ENCODE assay signal across 1 cellular context in genomic region chr13:39875111-39875510, GRCh38.
TF ChIP-seq lines count a peak whose summit lies in the region.

No MANE protein-coding gene starts in this region.

TF ChIP-seq in H1, 55 proteins besides CTCF, POLR2A, EP300 and RAD21 (continued from another document):
- no peak for TF ChIP-seq CHD7 (IDR thresholded peaks at IDR 0.05; ENCODE audit: insufficient replicate concordance, low read length)
- no peak for TF ChIP-seq JUND (IDR thresholded peaks at IDR 0.05; ENCODE audit: low read length)
- TF ChIP-seq NANOG (IDR thresholded peaks at IDR 0.05; ENCODE audit: insufficient read depth, low read depth, low read length, poor library complexity, severe bottlenecking), result no peak
- no peak for TF ChIP-seq RBBP5 (IDR thresholded peaks at IDR 0.05; ENCODE audit: borderline replicate concordance, low read depth, low read length)
- TF ChIP-seq TAF7 (optimal IDR thresholded peaks at IDR 0.05; ENCODE audit: borderline replicate concordance, low read depth, low read length), result no peak
- no peak for TF ChIP-seq PHF8 (conservative IDR thresholded peaks at IDR 0.05; ENCODE audit: low read depth, low read length)
- TF ChIP-seq POU5F1 (IDR thresholded peaks at IDR 0.05; ENCODE audit: low read depth, low read length), result no peak
- no peak for TF ChIP-seq HDAC6 (IDR thresholded peaks at IDR 0.05; ENCODE audit: low read depth, low read length)
- no peak for TF ChIP-seq JUN (IDR thresholded peaks at IDR 0.05; ENCODE audit: low read depth, low read length)
